Comparison of ENCODE assay signal across 17 cellular contexts in genomic region chr4:102736636-102737549, GRCh38. TPM values are rescaled to one million over a fixed set of nuclear protein-coding genes. Genes with fewer than 3 reads are reported as not detected.
DNase-seq lines count a peak whose midpoint lies in the region; ATAC-seq, FAIRE-seq and TF ChIP-seq lines count a peak whose summit lies in the region.
"Had no signal": no experiment of that assay in that cellular context is flagged by ENCODE, and none has a peak within 500 bp of the region (broad histone marks: within the 10 kb centered on the region; RNA-seq: fewer than 3 reads in every experiment).

No MANE protein-coding gene starts in this region.

- 39% methylated on average over 10 of the region's 11 CpGs for WGBS in K562 (ENCODE audit: insufficient coverage, low coverage, missing lambda C conversion rate)

- no peaks in the 10 kb centered on the region for H3K9me1 ChIP-seq in K562 (ENCODE audit: control insufficient read depth, insufficient read depth, low read length)

- FAIRE-seq in K562 (lab: Jason Lieb, UNC) (no peak), GM12891 (lab: Jason Lieb, UNC) (no peak)
- FAIRE-seq: H1 had no signal

- POLR2A ChIA-PET in K562 (lab: Yijun Ruan, JAX), result interaction anchor here (1.1 kb wide), 1 partner anchor 10 kb away, joined by 4 read pairs; no protein-coding TSS in a partner anchor

- H3K27me3 ChIP-seq in GM23338 (ENCODE audit: insufficient read depth) (no peaks in the 10 kb centered on the region), MM.1S (replicated peaks; ENCODE audit: insufficient read depth, low read length) (no peaks in the 10 kb centered on the region), K562 (ENCODE audit: control insufficient read depth in 2 of 2, insufficient read depth in 2 of 2, low read length in 2 of 2) (no peaks in the 10 kb centered on the region)
- H3K27me3 ChIP-seq: esophagus squamous epithelium, sigmoid colon, upper lobe of right lung had no signal

- DNase-seq in GM23338 (ENCODE audit: low spot score), result peak; percentile 49
- peak; percentile 10 for DNase-seq in MM.1S
- peak in 1 of 4 experiments; percentile 57 for DNase-seq in K562 (ENCODE audit: extremely low read depth in 1 of 4, low spot score in 3 of 4)
- no peak for DNase-seq in mucosa of descending colon
- DNase-seq in GM12891 (ENCODE audit: insufficient read length, low spot score), result no peak
- DNase-seq in NOMO-1 treated with DMSO at 0.1 percent for 48 hours (lab: John Stamatoyannopoulos, UW; ENCODE audit: unreplicated experiment), result no peak
- no peak for DNase-seq in substantia nigra (lab: John Stamatoyannopoulos, UW)
- no peak for DNase-seq in stimulated activated naive CD8-positive, alpha-beta T cell treated with anti-CD3 and anti-CD28 coated beads, Interleukin-15, Interleukin-2, amounts not matched to agents 100 U/mL and 50 U/mL, for 24 hours
- DNase-seq: activated T-cell treated with anti-CD3 and anti-CD28 coated beads, Interleukin-2, amount 50 U/mL, for 48 hours; CD4-positive, alpha-beta memory T cell; cortex of kidney; esophagus squamous epithelium; NCI-H2029; sigmoid colon; stimulated activated CD4-positive, alpha-beta T cell treated with anti-CD3 and anti-CD28 coated beads, Interleukin-4, amount 100 ng/mL, for 1 hour; upper lobe of right lung had no signal

- no peaks in the 10 kb centered on the region for H3K9me2 ChIP-seq in GM23338 (ENCODE audit: insufficient read depth)
- no peaks in the 10 kb centered on the region for H3K9me2 ChIP-seq in MM.1S (replicated peaks; ENCODE audit: insufficient read depth, low read length)

- H3K4me3 Mint-ChIP-seq in GM23338, result no peak overlapping the region

- H3K4me3 ChIP-seq in GM23338 (no peak overlapping the region), MM.1S (ENCODE audit: low read length) (no peak overlapping the region), K562 (no peak overlapping the region), mucosa of descending colon (no peak overlapping the region)
- H3K4me3 ChIP-seq: esophagus squamous epithelium, sigmoid colon, upper lobe of right lung had no signal

- intact Hi-C loops in K562 (cut with micrococcal nuclease), result no loop called here
- intact Hi-C loops in mucosa of descending colon (cut with DNase I, micrococcal nuclease), result no loop called here

- H3K27ac Mint-ChIP-seq in GM23338, result no peak overlapping the region

- peaks cover 2% of the 10 kb centered on the region; the same call in 1 of the 3 replicates for H3K9me3 Mint-ChIP-seq in GM23338

- peaks cover 13% of the 10 kb centered on the region for H3K36me3 Mint-ChIP-seq in GM23338 (ENCODE audit: low read depth)

- H3K27me3 Mint-ChIP-seq in GM23338 (ENCODE audit: insufficient read depth, low read depth, poor library complexity), result no peaks in the 10 kb centered on the region
- H3K27me3 Mint-ChIP-seq: CD4-positive, alpha-beta memory T cell had no signal

- H2AFZ ChIP-seq in GM23338 (no peak overlapping the region), MM.1S (ENCODE audit: low read length) (no peak overlapping the region), K562 (ENCODE audit: low read depth, low read length) (peak overlapping the region; percentile 16; the same call in 1 of the 2 replicates)

- H3K9ac ChIP-seq in MM.1S (ENCODE audit: low read length), result no peak overlapping the region
- peak overlapping the region in 1 of 2 experiments; percentile 14; a peak in 1 of 4 replicates for H3K9ac ChIP-seq in K562 (ENCODE audit: insufficient read depth in 1 of 2, low read depth in 2 of 2, low read length in 2 of 2)

- in situ Hi-C loops in K562 (cut with MboI), result no loop called here

- H3K4me2 ChIP-seq in GM23338 (no peak overlapping the region), MM.1S (ENCODE audit: low read depth, low read length) (no peak overlapping the region), K562 (ENCODE audit: insufficient read depth, low read length) (no peak overlapping the region; the same call in 1 of the 2 replicates)

- no peaks in the 10 kb centered on the region for H3K36me3 ChIP-seq in GM23338 (ENCODE audit: insufficient read depth)
- H3K36me3 ChIP-seq in MM.1S (replicated peaks; ENCODE audit: insufficient read depth, low read length), result no peaks in the 10 kb centered on the region
- H3K36me3 ChIP-seq in K562 (ENCODE audit: control insufficient read depth, insufficient read depth, low read length), result no peaks in the 10 kb centered on the region; the same call in 2 of the 3 replicates
- H3K36me3 ChIP-seq in mucosa of descending colon (ENCODE audit: low read depth), result no peaks in the 10 kb centered on the region
- H3K36me3 ChIP-seq: esophagus squamous epithelium, sigmoid colon, upper lobe of right lung had no signal

- no peak for TF ChIP-seq POLR2A in K562 (conservative IDR thresholded peaks at IDR 0.05)
- no peak for TF ChIP-seq POLR2A in GM12891 (IDR thresholded peaks at IDR 0.05; ENCODE audit: low read depth, low read length)

- no peak for TF ChIP-seq RAD21 in K562 (CRISPR knock-in tag; conservative IDR thresholded peaks at IDR 0.05 in 1 of 2, IDR thresholded peaks at IDR 0.05 in 1 of 2)

- TF ChIP-seq CTCF in GM23338 (conservative IDR thresholded peaks at IDR 0.05; ENCODE audit: low read depth in 2 of 2) (no peak), MM.1S (IDR thresholded peaks at IDR 0.05; ENCODE audit: low read length) (no peak), K562 (IDR thresholded peaks at IDR 0.05 in 2 of 3, conservative IDR thresholded peaks at IDR 0.05 in 1 of 3; ENCODE audit: insufficient read depth in 2 of 3, low read depth in 1 of 3, low read length in 3 of 3) (no peak), mucosa of descending colon (IDR thresholded peaks at IDR 0.05) (no peak)

- no peaks in the 10 kb centered on the region for H4K20me1 ChIP-seq in GM23338 (replicated peaks; ENCODE audit: insufficient read depth)
- no peaks in the 10 kb centered on the region for H4K20me1 ChIP-seq in MM.1S (ENCODE audit: insufficient read depth, low read length)
- H4K20me1 ChIP-seq in K562 (replicated peaks; ENCODE audit: control insufficient read depth, insufficient read depth, low read length), result no peaks in the 10 kb centered on the region

- H3K4me1 ChIP-seq in GM23338 (ENCODE audit: insufficient read depth), result no peaks in the 10 kb centered on the region
- H3K4me1 ChIP-seq in MM.1S (ENCODE audit: low read length), result no peaks in the 10 kb centered on the region
- H3K4me1 ChIP-seq in K562 (replicated peaks in 1 of 2; ENCODE audit: control insufficient read depth in 2 of 2, insufficient read depth in 2 of 2, low read length in 2 of 2), result peaks cover 9 to 10% of the 10 kb centered on the region in 2 experiments
- no peaks in the 10 kb centered on the region for H3K4me1 ChIP-seq in mucosa of descending colon (ENCODE audit: low read depth)
- H3K4me1 ChIP-seq: esophagus squamous epithelium had no signal

- ATAC-seq in GM23338 (peak; percentile 89), K562 (peak; percentile 81), mucosa of descending colon (peak; percentile 44)
- no peak for ATAC-seq in stimulated activated naive CD8-positive, alpha-beta T cell treated with anti-CD3 and anti-CD28 coated beads, Interleukin-15, Interleukin-2, amounts not matched to agents 100 U/mL and 50 U/mL, for 24 hours
- ATAC-seq: upper lobe of right lung had no signal

- H3K79me2 ChIP-seq in GM23338 (replicated peaks; ENCODE audit: insufficient read depth) (peaks cover 73% of the 10 kb centered on the region), MM.1S (ENCODE audit: low read length) (peaks cover 35% of the 10 kb centered on the region), K562 (ENCODE audit: control insufficient read depth, insufficient read depth, low read length) (peaks cover 6% of the 10 kb centered on the region; the same call in 1 of the 3 replicates)

- BruUV-seq in K562 (replicated peaks; lab: Mats Ljungman, UMichigan), result no TSS peak

- CTCF ChIA-PET in K562 (lab: Yijun Ruan, JAX; ENCODE audit: low intra/inter-chr PET ratio), result no interaction called here

- peaks cover 18% of the 10 kb centered on the region for H3K4me1 Mint-ChIP-seq in GM23338

- H3K27ac ChIP-seq in GM23338 (ENCODE audit: low read depth) (no peak overlapping the region), MM.1S (ENCODE audit: low read length) (no peak overlapping the region), K562 (ENCODE audit: extremely low read depth, low read depth, low read length) (no peak overlapping the region), substantia nigra (ENCODE audit: low read depth, low read length, poor library complexity, severe bottlenecking) (no peak overlapping the region)
- H3K27ac ChIP-seq: esophagus squamous epithelium, sigmoid colon, upper lobe of right lung had no signal

- H3K9me3 ChIP-seq in MM.1S (replicated peaks; ENCODE audit: insufficient read depth, low read length) (no peaks in the 10 kb centered on the region), K562 (replicated peaks; ENCODE audit: control insufficient read depth, insufficient read depth, low read depth, low read length) (no peaks in the 10 kb centered on the region), mucosa of descending colon (peaks cover 2% of the 10 kb centered on the region)
- H3K9me3 ChIP-seq: esophagus squamous epithelium, upper lobe of right lung had no signal

- H3F3A ChIP-seq in GM23338 (replicated peaks; ENCODE audit: low read depth), result no peaks in the 10 kb centered on the region
- H3F3A ChIP-seq in MM.1S (ENCODE audit: insufficient read depth, low read length), result no peaks in the 10 kb centered on the region

- TF ChIP-seq EP300 in K562 (IDR thresholded peaks at IDR 0.05; ENCODE audit: low read length), result no peak

TF ChIP-seq in GM12891, 5 proteins besides CTCF, POLR2A, EP300 and RAD21:
- TF ChIP-seq POU2F2 (IDR thresholded peaks at IDR 0.05; ENCODE audit: low read depth, low read length), result no peak

RNA-seq across cellular contexts. Expression of gene MANBA, which starts 23.9 kb away (rescaled TPM):
- 35.7 and 54.3 TPM in 2 replicates for total RNA-seq in GM23338 (2014; rRNA removed; shearing (Covaris generic))
- 13.2 and 13.5 TPM in 2 replicates for polyA plus RNA-seq in GM23338 (2016; fragmentation: Nextera tagmentation; extraction: Ambion mirVana)
- 13.7 and 32.2 TPM in 2 replicates for total RNA-seq in K562 (2011; cell fraction: chromatin; rRNA removed; ENCODE audit: low replicate concordance)
- 9.7 TPM in 2 replicates for total RNA-seq in K562 (2011; cell fraction: nucleolus; rRNA removed)
- total RNA-seq in K562 (2011; cell fraction: nucleoplasm; rRNA removed), result 15.8 and 21.3 TPM in 2 replicates
- total RNA-seq in K562 (2014; rRNA removed), result 8.2 and 10.9 TPM in 2 replicates
- 9.0 and 9.4 TPM in 2 replicates for total RNA-seq in K562 (2014; rRNA removed; fragmentation: Illumina TruSeq; extraction: Trizol)
- 12.9 and 13.3 TPM in 2 replicates for total RNA-seq in K562 (2015; rRNA removed; fragmentation: Illumina TruSeq; extraction: Trizol)
- 7.7 TPM in 2 replicates for total RNA-seq in K562 (2021)
- polyA plus RNA-seq in K562 (2011; rRNA removed), result 2.8 and 5.3 TPM in 2 replicates
- polyA plus RNA-seq in K562 (2011; cell fraction: cytosol; rRNA removed), result 4.7 and 6.0 TPM in 2 replicates
- polyA plus RNA-seq in K562 (2011; cell fraction: nucleus; rRNA removed), result 9.1 and 15.4 TPM in 2 replicates
- polyA plus RNA-seq in K562 (2012), result 9.1 and 18.3 TPM in 2 replicates
- 6.6 and 7.8 TPM in 2 replicates for polyA plus RNA-seq in K562 (2014; fragmentation: Illumina TruSeq; extraction: Trizol)
- 1 to 10 TPM; 1.8 to 3.7 TPM for polyA plus RNA-seq in K562 (2014; fragmentation: Nextera tagmentation; extraction: Ambion mirVana)
- polyA plus RNA-seq in K562 (2014; rRNA removed), result 4.7 and 6.1 TPM in 2 replicates
- 6.0 and 11.7 TPM in 2 replicates for polyA minus RNA-seq in K562 (2011; rRNA and poly(A)+ RNA removed)
- polyA minus RNA-seq in K562 (2011; cell fraction: cytosol; rRNA and poly(A)+ RNA removed), result 5.5 and 7.5 TPM in 2 replicates
- 14.5 and 20.7 TPM in 2 replicates for polyA minus RNA-seq in K562 (2011; cell fraction: nucleus; rRNA and poly(A)+ RNA removed)
- 10 to 100 TPM; 15.5 to 25.0 (median 19.9) TPM for total RNA-seq in mucosa of descending colon
- polyA plus RNA-seq in GM12891 (2012; ENCODE audit: low read depth, missing spikeins), result 18.9 TPM

Comparison
In these comparisons a context has a peak if more than half of its experiments do, and no peak if none do; other contexts are left out.
1. DNase-seq: peak in GM23338 (single experiment) and MM.1S (single experiment); none in mucosa of descending colon (0 of 3), GM12891 (single experiment), NOMO-1 treated with DMSO at 0.1 percent for 48 hours (single experiment), substantia nigra (0 of 49) and stimulated activated naive CD8-positive, alpha-beta T cell treated with anti-CD3 and anti-CD28 coated beads, Interleukin-15, Interleukin-2, amounts not matched to agents 100 U/mL and 50 U/mL, for 24 hours (single experiment).